ENCODE assay signal across 15 cellular contexts in the genomic region with DNA sequence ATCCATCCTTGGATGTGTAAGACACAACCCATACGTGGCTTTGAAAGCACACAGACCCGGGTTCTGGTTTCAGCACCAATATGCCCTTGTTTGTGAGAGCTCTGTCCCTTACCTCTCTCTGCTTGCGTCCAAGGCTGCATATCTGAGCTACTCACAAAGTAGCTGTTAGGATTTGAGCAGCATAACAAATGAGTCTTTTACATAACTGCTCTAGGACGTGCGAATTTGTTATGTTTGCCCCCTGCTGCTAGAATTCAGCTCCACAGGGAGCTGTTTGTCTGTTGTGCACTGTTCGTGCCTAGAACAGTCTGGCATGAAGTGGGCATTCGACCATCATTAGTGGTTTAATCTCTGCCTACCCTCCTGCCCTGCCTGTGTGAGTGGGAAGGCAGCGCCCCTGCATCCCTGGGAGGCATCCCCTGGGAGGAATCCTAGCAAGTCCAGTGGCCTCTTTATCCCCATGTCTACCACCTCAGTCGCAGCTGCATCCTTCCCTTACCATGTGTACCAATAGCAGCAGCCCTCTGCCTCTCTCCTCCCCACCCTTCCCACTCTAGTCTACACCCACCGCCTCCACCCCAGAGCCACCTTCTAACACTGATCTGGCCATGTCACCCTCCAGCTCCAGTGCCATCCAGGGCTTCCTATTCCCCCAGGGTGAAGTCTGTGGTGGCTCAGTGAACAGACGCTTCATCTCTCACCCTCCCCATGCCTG. TPM values are rescaled to one million over a fixed set of nuclear protein-coding genes. Genes with fewer than 3 reads are reported as not detected.
DNase-seq lines count a peak whose midpoint lies in the region; ATAC-seq and TF ChIP-seq lines count a peak whose summit lies in the region.
"Had no signal": no experiment of that assay in that cellular context is flagged by ENCODE, and none has a peak within 500 bp of the region (broad histone marks: within the 10 kb centered on the region; RNA-seq: fewer than 3 reads in every experiment).

No MANE protein-coding gene starts in this region.

- no peak overlapping the region for H3K9ac ChIP-seq in neural cell (ENCODE audit: low read length)

- H3K4me3 ChIP-seq in body of pancreas (no peak overlapping the region), neural cell (ENCODE audit: low read length) (no peak overlapping the region)
- H3K4me3 ChIP-seq: breast epithelium, SK-N-MC had no signal

- ATAC-seq in body of pancreas (peak; percentile 68), GM21786 (IDR thresholded peaks at IDR 0.05; ENCODE audit: unreplicated experiment) (no peak)

- H3K36me3 ChIP-seq in body of pancreas (replicated peaks in 1 of 2; ENCODE audit: insufficient read depth in 1 of 2, low read depth in 2 of 2) (no peaks in the 10 kb centered on the region), neural cell (ENCODE audit: insufficient read depth, low read length) (no peaks in the 10 kb centered on the region)
- H3K36me3 ChIP-seq: breast epithelium had no signal

- no peaks in the 10 kb centered on the region for H3K9me2 ChIP-seq in neural cell (ENCODE audit: insufficient read depth, low read length)

- TF ChIP-seq RAD21 in neural cell (conservative IDR thresholded peaks at IDR 0.05), result no peak

- H2AFZ ChIP-seq in neural cell (ENCODE audit: low read depth, low read length), result no peak overlapping the region

- H3F3A ChIP-seq in neural cell (ENCODE audit: insufficient read depth, low read length, poor library complexity, severe bottlenecking), result no peaks in the 10 kb centered on the region

- TF ChIP-seq EP300 in neural cell (conservative IDR thresholded peaks at IDR 0.05; ENCODE audit: poor library complexity, severe bottlenecking), result no peak

- TF ChIP-seq CTCF in body of pancreas (IDR thresholded peaks at IDR 0.05) (peak in 2 of 7 experiments; percentile 14 to 19), neural cell (IDR thresholded peaks at IDR 0.05; ENCODE audit: poor library complexity, severe bottlenecking) (peak; percentile 17)

- H3K27ac ChIP-seq in body of pancreas (no peak overlapping the region), neural cell (ENCODE audit: low read length) (no peak overlapping the region)
- H3K27ac ChIP-seq: breast epithelium, SK-N-MC had no signal

- H4K20me1 ChIP-seq in neural cell (ENCODE audit: insufficient read depth), result no peaks in the 10 kb centered on the region

- DNase-seq in Daoy (ENCODE audit: low read depth) (peak; percentile 57), NCI-H1417 treated with DMSO at 0.1 percent for 48 hours (lab: John Stamatoyannopoulos, UW) (peak; percentile 27), body of pancreas (peak in 1 of 4 donors; percentile 7), NCI-H1930 (lab: John Stamatoyannopoulos, UW) (no peak), posterior cingulate gyrus (no peak), dermis blood vessel endothelial cell (no peak)
- DNase-seq: activated CD4-positive, alpha-beta T cell treated with anti-CD3 and anti-CD28 coated beads, Interleukin-2, amount 10 ng/mL, durations not matched to agents 24 days and 14 days; activated naive CD4-positive, alpha-beta T cell treated with anti-CD3 and anti-CD28 coated beads, Interleukin-2, amount 50 U/mL, for 16 hours; kidney; NCI-H226; stimulated activated CD4-positive, alpha-beta T cell treated with anti-CD3 and anti-CD28 coated beads, Interleukin-4, amount 100 ng/mL, for 4 hours had no signal

- H3K4me1 ChIP-seq in body of pancreas, result peaks cover 8% of the 10 kb centered on the region
- H3K4me1 ChIP-seq: breast epithelium had no signal

- WGBS in body of pancreas, 2 donors, result 33 to 37% methylated on average over 11 of the region's 11 CpGs

- H3K79me2 ChIP-seq in neural cell (replicated peaks; ENCODE audit: insufficient read depth, low read length), result no peaks in the 10 kb centered on the region

- H3K27me3 ChIP-seq in body of pancreas (no peaks in the 10 kb centered on the region), neural cell (ENCODE audit: insufficient read depth, low read depth, low read length) (no peaks in the 10 kb centered on the region)
- H3K27me3 ChIP-seq: breast epithelium had no signal

- no peaks in the 10 kb centered on the region for H3K9me3 ChIP-seq in body of pancreas
- no peaks in the 10 kb centered on the region for H3K9me3 ChIP-seq in neural cell (ENCODE audit: low read length)
- H3K9me3 ChIP-seq: breast epithelium had no signal

- intact Hi-C loops in body of pancreas (cut with DNase I), result no loop called here
- intact Hi-C loops in posterior cingulate gyrus (cut with DNase I), result no loop called here

- no peak overlapping the region for H3K4me2 ChIP-seq in neural cell (ENCODE audit: low read length)

- no peak for TF ChIP-seq POLR2A in body of pancreas (IDR thresholded peaks at IDR 0.05)

TF ChIP-seq in neural cell, 6 proteins besides CTCF, POLR2A, EP300 and RAD21:
- no peak for TF ChIP-seq MXI1 (conservative IDR thresholded peaks at IDR 0.05; ENCODE audit: poor library complexity, severe bottlenecking)
- TF ChIP-seq SMC3 (conservative IDR thresholded peaks at IDR 0.05; ENCODE audit: poor library complexity), result peak; percentile 22

RNA-seq across cellular contexts. Expression of a gene that starts 42.0 kb away (rescaled TPM):
- total RNA-seq in Daoy (2014; rRNA removed; shearing (Covaris generic)), result 1.2 TPM in 1 of 2 replicates, not detected in the other
- total RNA-seq in body of pancreas (1 to 10 TPM; 1.6 to 8.6 TPM), dermis blood vessel endothelial cell (0.74 and 2.9 TPM in 2 replicates)
- polyA plus RNA-seq in neural cell, result not detected in 2 replicates
- not detected in 2 replicates for polyA minus RNA-seq in neural cell

Comparison
In these comparisons a context has a peak if more than half of its experiments do, and no peak if none do; other contexts are left out.
1. DNase-seq: peak in Daoy (single experiment) and NCI-H1417 treated with DMSO at 0.1 percent for 48 hours (single experiment); none in NCI-H1930 (0 of 2), posterior cingulate gyrus (0 of 10) and dermis blood vessel endothelial cell (single experiment).